8 cellular contexts compared by ENCODE assay signal in the genomic region with DNA sequence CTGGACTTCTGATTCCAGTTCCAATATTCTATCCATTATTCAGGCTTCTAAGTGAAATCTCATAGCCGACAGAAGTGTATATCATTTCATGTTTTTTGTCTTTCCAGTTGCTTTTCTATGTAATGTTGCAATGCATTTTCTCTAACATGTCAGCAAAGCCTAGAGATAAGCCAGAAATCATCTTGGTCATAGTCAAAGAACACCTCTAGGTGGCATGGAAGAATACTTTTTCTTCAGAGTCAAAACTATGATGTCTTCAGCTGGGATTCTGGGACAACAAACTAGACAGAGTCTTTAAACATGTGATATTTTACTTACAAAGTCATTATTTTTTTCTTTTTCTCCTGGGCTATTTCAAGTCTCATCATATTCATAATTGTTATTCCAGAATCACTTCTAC. TPM values are rescaled to one million over a fixed set of nuclear protein-coding genes. Genes with fewer than 3 reads are reported as not detected.
DNase-seq lines count a peak whose midpoint lies in the region; ATAC-seq, FAIRE-seq and TF ChIP-seq lines count a peak whose summit lies in the region.

No MANE protein-coding gene starts in this region.

- DNase-seq in ELR (ENCODE audit: low read depth) (peak; percentile 30), NCI-H187 treated with DMSO at 0.1 percent for 48 hours (lab: John Stamatoyannopoulos, UW) (peak; percentile 57), fibroblast of the aortic adventitia (ENCODE audit: low read depth) (peak; percentile 23), HTR-8/SVneo (ENCODE audit: insufficient read length, low spot score) (no peak), mucosa of gallbladder (ENCODE audit: low spot score) (no peak), WERI-Rb-1 (no peak)

- H3K4me3 ChIP-seq in fibroblast of the aortic adventitia (ENCODE audit: low read depth, low read length) (no peak overlapping the region), WERI-Rb-1 (ENCODE audit: low read depth, low read length) (no peak overlapping the region)

- H3K27me3 ChIP-seq in WERI-Rb-1 (ENCODE audit: insufficient read depth, low read depth, severe bottlenecking): no peaks in the 10 kb centered on the region

- H3K36me3 ChIP-seq in WERI-Rb-1: no peaks in the 10 kb centered on the region

- FAIRE-seq in HTR-8/SVneo (lab: Jason Lieb, UNC): no peak

- no peak overlapping the region for H3K27ac ChIP-seq in WERI-Rb-1

- no peaks in the 10 kb centered on the region for H3K9me3 ChIP-seq in WERI-Rb-1 (ENCODE audit: severe bottlenecking)

- peak; percentile 46 for ATAC-seq in GM21447 (IDR thresholded peaks at IDR 0.05; ENCODE audit: unreplicated experiment)
- no peak for ATAC-seq in GM19455 (IDR thresholded peaks at IDR 0.05; ENCODE audit: unreplicated experiment)

- TF ChIP-seq CTCF in fibroblast of the aortic adventitia (IDR thresholded peaks at IDR 0.05; ENCODE audit: insufficient read depth, low read length) (peak; percentile 27), WERI-Rb-1 (IDR thresholded peaks at IDR 0.05; ENCODE audit: low read depth, low read length) (no peak)

RNA-seq across cellular contexts. Expression of a gene that starts 4.4 kb away (rescaled TPM):
- 0.90 and 5.8 TPM in 2 replicates for total RNA-seq in fibroblast of the aortic adventitia (ENCODE audit: low replicate concordance)
- 3.3 TPM for total RNA-seq in mucosa of gallbladder

RNA-seq across cellular contexts. Expression of a gene that starts 45.2 kb away (rescaled TPM):
- total RNA-seq in fibroblast of the aortic adventitia (ENCODE audit: low replicate concordance) (8.9 and 12.8 TPM in 2 replicates), mucosa of gallbladder (17.0 TPM)

Comparison
In these comparisons a context has a peak if more than half of its experiments do, and no peak if none do; other contexts are left out.
1. DNase-seq: peak in ELR (single experiment), NCI-H187 treated with DMSO at 0.1 percent for 48 hours (single experiment) and fibroblast of the aortic adventitia (single experiment); none in HTR-8/SVneo (single experiment), mucosa of gallbladder (single experiment) and WERI-Rb-1 (single experiment).